Comparison of ENCODE assay signal across 8 cellular contexts in genomic region chr13:98575876-98576214, GRCh38. TPM values are rescaled to one million over a fixed set of nuclear protein-coding genes. Genes with fewer than 3 reads are reported as not detected.
DNase-seq lines count a peak whose midpoint lies in the region; TF ChIP-seq lines count a peak whose summit lies in the region.

No MANE protein-coding gene starts in this region.

- peak overlapping the region; percentile 69; the same call in 1 of the 2 replicates for H3K27ac ChIP-seq in ACC112 (ENCODE audit: low read depth, low read length)
- H3K27ac ChIP-seq in muscle layer of colon (ENCODE audit: low read depth, low read length): peak overlapping the region; percentile 84

- peak overlapping the region; percentile 85 for H3K4me3 ChIP-seq in ACC112 (ENCODE audit: low read depth, low read length)
- peak overlapping the region; percentile 76 to 82 for H3K4me3 ChIP-seq in cardiac fibroblast (replicated peaks in 1 of 2; ENCODE audit: low read depth in 2 of 2, low read length in 2 of 2)
- peak overlapping the region; percentile 72 to 81 for H3K4me3 ChIP-seq in muscle layer of colon (ENCODE audit: low read depth in 1 of 2, low read length in 2 of 2)

- H3K27me3 Mint-ChIP-seq in IgD-negative memory B cell: peaks cover 2% of the 10 kb centered on the region

- peaks cover 46% of the 10 kb centered on the region for H3K4me1 ChIP-seq in ACC112 (ENCODE audit: control insufficient read depth, insufficient read depth, low read length, unreplicated experiment)
- H3K4me1 ChIP-seq in muscle layer of colon (ENCODE audit: insufficient read depth, low read length): peaks cover 41% of the 10 kb centered on the region

- no peak for TF ChIP-seq CTCF in cardiac fibroblast (IDR thresholded peaks at IDR 0.05; ENCODE audit: low read depth, low read length)

- H3K4me3 Mint-ChIP-seq in IgD-negative memory B cell: peak overlapping the region; percentile 69 to 96 (median 94)

- peaks cover 46 to 48% (median 46%) of the 10 kb centered on the region in 3 donors for H3K4me1 Mint-ChIP-seq in IgD-negative memory B cell

- no peaks in the 10 kb centered on the region for H3K9me3 Mint-ChIP-seq in IgD-negative memory B cell

- H3K36me3 ChIP-seq in ACC112 (ENCODE audit: insufficient read depth, low read length) (no peaks in the 10 kb centered on the region), muscle layer of colon (ENCODE audit: insufficient read depth, low read length) (no peaks in the 10 kb centered on the region)

- H2AFZ ChIP-seq in ACC112 (ENCODE audit: low read length, unreplicated experiment): no peak overlapping the region

- no peaks in the 10 kb centered on the region for H3K9me3 ChIP-seq in muscle layer of colon (ENCODE audit: low read length)

- peaks cover 58% of the 10 kb centered on the region for H3K79me2 ChIP-seq in ACC112 (ENCODE audit: control insufficient read depth, insufficient read depth, low read length, unreplicated experiment)

- H3K36me3 Mint-ChIP-seq in IgD-negative memory B cell: peaks cover 3% of the 10 kb centered on the region

- no peaks in the 10 kb centered on the region for H3K27me3 ChIP-seq in ACC112 (ENCODE audit: insufficient read depth, low read length)
- H3K27me3 ChIP-seq in muscle layer of colon (ENCODE audit: control insufficient read depth in 1 of 2, insufficient read depth in 2 of 2, low read length in 2 of 2): no peaks in the 10 kb centered on the region

- peak overlapping the region; percentile 73 for H3K9ac ChIP-seq in muscle layer of colon (ENCODE audit: low read length)

- peak overlapping the region; percentile 91 to 97 (median 94) for H3K27ac Mint-ChIP-seq in IgD-negative memory B cell

- DNase-seq in cardiac fibroblast (ENCODE audit: low read depth in 2 of 2): no peak
- no peak for DNase-seq in NCI-H345 treated with DMSO at 0.1 percent for 48 hours (lab: John Stamatoyannopoulos, UW; ENCODE audit: unreplicated experiment)
- no peak for DNase-seq in KG1 (lab: John Stamatoyannopoulos, UW)
- DNase-seq in activated effector memory CD4-positive, alpha-beta T cell treated with anti-CD3 and anti-CD28 coated beads, Interleukin-2, amount 50 U/mL, for 16 hours: no peak
- DNase-seq in dedifferentiated amniotic fluid mesenchymal stem cell (ENCODE audit: extremely low spot score): no peak

RNA-seq across cellular contexts. Expression of gene STK24, which starts 1.1 kb away (rescaled TPM):
- polyA plus RNA-seq in IgD-negative memory B cell: 22.9 TPM
